In genomic region chr13:106580551-106580950, GRCh38 we compare ENCODE assay signal across 24 cellular contexts.
"Had no signal": no experiment of that assay in that cellular context is flagged by ENCODE, and none has a peak within 500 bp of the region (broad histone marks: within the 10 kb centered on the region; RNA-seq: fewer than 3 reads in every experiment).

No MANE protein-coding gene starts in this region.

- H3K27ac ChIP-seq: stomach, suprapubic skin, testis, thoracic aorta, thyroid gland, tibial artery, tibial nerve, transverse colon, upper lobe of left lung, upper lobe of right lung, uterus, vagina had no signal

- H3K27me3 ChIP-seq: stomach, suprapubic skin, testis, thyroid gland, tibial artery, tibial nerve, transverse colon, upper lobe of left lung, upper lobe of right lung, uterus had no signal

- H3K4me1 ChIP-seq: suprapubic skin, testis, thyroid gland, tibial nerve, transverse colon, upper lobe of right lung, uterus, vagina had no signal

- DNase-seq: stimulated activated CD4-positive, alpha-beta T cell treated with anti-CD3 and anti-CD28 coated beads, Interleukin-2, amount 100 ng/mL, for 48 hours; stimulated activated CD4-positive, alpha-beta T cell treated with anti-CD3 and anti-CD28 coated beads, Interleukin-4, amount 100 ng/mL, for 1 hour; stimulated activated CD4-positive, alpha-beta T cell treated with anti-CD3 and anti-CD28 coated beads, Interleukin-4, amount 100 ng/mL, for 24 hours; stimulated activated CD4-positive, alpha-beta T cell treated with anti-CD3 and anti-CD28 coated beads, Interleukin-4, amount 100 ng/mL, for 4 hours; stimulated activated CD8-positive, alpha-beta memory T cell treated with anti-CD3 and anti-CD28 coated beads, Interleukin-4, amount 100 ng/mL, for 48 hours; stimulated activated naive B cell treated with anti-CD40 and anti-IgM and Interleukin-4, amounts not matched to agents 10 μg/mL and 1 μg/mL and 100 μg/mL, for 72 hours; stimulated activated naive CD4-positive, alpha-beta T cell; stimulated activated naive CD4-positive, alpha-beta T cell treated with Interleukin-2 at 50 U/mL for 16 hours; stimulated activated naive CD8-positive, alpha-beta T cell treated with anti-CD3 and anti-CD28 coated beads, Interleukin-15, amount 100 ng/mL, for 72 hours; stimulated activated naive CD8-positive, alpha-beta T cell treated with anti-CD3 and anti-CD28 coated beads, Interleukin-15, Interleukin-2, amounts not matched to agents 100 U/mL and 50 U/mL, for 24 hours; substantia nigra; testis; thyroid gland; tibial artery; transverse colon; trophoblast cell; upper lobe of right lung; uterus had no signal

- H3K4me3 ChIP-seq: stomach, suprapubic skin, testis, thoracic aorta, thyroid gland, tibial artery, tibial nerve, transverse colon, upper lobe of left lung, upper lobe of right lung, uterus, vagina had no signal

- H3K36me3 ChIP-seq: stomach, suprapubic skin, thoracic aorta, thyroid gland, tibial artery, tibial nerve, transverse colon, upper lobe of left lung, upper lobe of right lung, uterus, vagina had no signal

- H3K9me3 ChIP-seq: suprapubic skin, testis, thyroid gland, tibial artery, upper lobe of right lung, uterus, vagina had no signal
